Comparison of ENCODE assay signal across 20 cellular contexts in genomic region chr3:141707741-141708203, GRCh38. TPM values are rescaled to one million over a fixed set of nuclear protein-coding genes. Genes with fewer than 3 reads are reported as not detected.
DNase-seq lines count a peak whose midpoint lies in the region; ATAC-seq, FAIRE-seq and TF ChIP-seq lines count a peak whose summit lies in the region.
"Had no signal": no experiment of that assay in that cellular context is flagged by ENCODE, and none has a peak within 500 bp of the region (broad histone marks: within the 10 kb centered on the region; RNA-seq: fewer than 3 reads in every experiment).

No MANE protein-coding gene starts in this region.

- no peaks in the 10 kb centered on the region for H3K27me3 ChIP-seq in ascending aorta

- H3K4me3 ChIP-seq in ascending aorta: no peak overlapping the region
- H3K4me3 ChIP-seq: left ventricle myocardium inferior had no signal

- no peaks in the 10 kb centered on the region for H3K27me3 Mint-ChIP-seq in activated T-cell treated with anti-CD3 and anti-CD28 coated beads, Interleukin-2, amount 50 U/mL, for 24 hours
- H3K27me3 Mint-ChIP-seq in activated CD8-positive, alpha-beta T cell treated with anti-CD3 and anti-CD28 coated beads, Interleukin-2, amount 10 ng/mL, durations not matched to agents 7 days and 5 days (ENCODE audit: low read depth): peaks cover 1% of the 10 kb centered on the region
- H3K27me3 Mint-ChIP-seq: activated CD4-positive, alpha-beta T cell treated with anti-CD3 and anti-CD28 coated beads for 36 hours; T-helper 17 cell had no signal

- no peaks in the 10 kb centered on the region for H3K36me3 ChIP-seq in ascending aorta
- H3K36me3 ChIP-seq: left ventricle myocardium inferior had no signal

- POLR2A ChIA-PET in activated CD8-positive, alpha-beta T cell treated with anti-CD3 and anti-CD28 coated beads, Interleukin-2, amount 10 ng/mL, durations not matched to agents 7 days and 5 days (lab: Charles Lee): no interaction called here

- TF ChIP-seq POLR2A in H54 (IDR thresholded peaks at IDR 0.05; ENCODE audit: low read depth, low read length): no peak

- CTCF ChIA-PET in activated CD8-positive, alpha-beta T cell treated with anti-CD3 and anti-CD28 coated beads, Interleukin-2, amount 10 ng/mL, durations not matched to agents 7 days and 5 days (lab: Charles Lee): no interaction called here

- H3K4me1 ChIP-seq in ascending aorta: peaks cover 8 to 19% of the 10 kb centered on the region in 2 donors
- H3K4me1 ChIP-seq: left ventricle myocardium inferior had no signal

- no peak overlapping the region for H3K4me3 Mint-ChIP-seq in activated T-cell treated with anti-CD3 and anti-CD28 coated beads, Interleukin-2, amount 50 U/mL, for 24 hours
- H3K4me3 Mint-ChIP-seq in activated CD8-positive, alpha-beta T cell treated with anti-CD3 and anti-CD28 coated beads, Interleukin-2, amount 10 ng/mL, durations not matched to agents 7 days and 5 days: no peak overlapping the region
- H3K4me3 Mint-ChIP-seq: activated CD4-positive, alpha-beta T cell treated with anti-CD3 and anti-CD28 coated beads for 36 hours; nephron; T-helper 17 cell had no signal

- peak overlapping the region; percentile 82 to 89 for H3K27ac ChIP-seq in ascending aorta
- H3K27ac ChIP-seq: left ventricle myocardium inferior had no signal

- DNase-seq in H54 (ENCODE audit: insufficient read length, low spot score) (peak; percentile 17), ascending aorta (ENCODE audit: low spot score in 2 of 2) (no peak), foreskin melanocyte (peak; percentile 75), urothelium cell line (ENCODE audit: low spot score) (peak; percentile 34), superior temporal gyrus (ENCODE audit: extremely low spot score) (no peak), RPMI8226 (no peak)
- DNase-seq in activated T-cell treated with anti-CD3 and anti-CD28 coated beads, Interleukin-2, amount 50 U/mL, for 24 hours: no peak
- no peak for DNase-seq in activated CD8-positive, alpha-beta T cell treated with anti-CD3 and anti-CD28 coated beads, Interleukin-2, amount 10 ng/mL, durations not matched to agents 7 days and 5 days
- DNase-seq: activated CD4-positive, alpha-beta T cell treated with anti-CD3 and anti-CD28 coated beads for 36 hours; activated T-cell treated with anti-CD3 and anti-CD28 coated beads, Interleukin-2, amount 50 U/mL, for 1 hour; amygdala; hippocampal formation; left ventricle myocardium inferior; NCI-H1417; OCI-M1; stimulated activated CD4-positive, alpha-beta T cell treated with anti-CD3 and anti-CD28 coated beads, Interleukin-12 subunit alpha, Interleukin-12 subunit beta, amount 100 ng/mL, for 4 hours; T-helper 17 cell had no signal

- intact Hi-C loops in ascending aorta (cut with DNase I): loop anchor here (2.0 kb wide), 1 partner anchor 49 kb away; no protein-coding TSS in a partner anchor

- ATAC-seq in activated CD8-positive, alpha-beta T cell treated with anti-CD3 and anti-CD28 coated beads, Interleukin-2, amount 10 ng/mL, durations not matched to agents 7 days and 5 days: no peak
- ATAC-seq: activated CD4-positive, alpha-beta T cell treated with anti-CD3 and anti-CD28 coated beads for 36 hours; T-helper 17 cell had no signal

- H3K36me3 Mint-ChIP-seq in activated T-cell treated with anti-CD3 and anti-CD28 coated beads, Interleukin-2, amount 50 U/mL, for 24 hours (ENCODE audit: low read depth): no peaks in the 10 kb centered on the region
- H3K36me3 Mint-ChIP-seq in activated CD8-positive, alpha-beta T cell treated with anti-CD3 and anti-CD28 coated beads, Interleukin-2, amount 10 ng/mL, durations not matched to agents 7 days and 5 days (ENCODE audit: low read depth): no peaks in the 10 kb centered on the region

- H3K4me1 Mint-ChIP-seq in activated T-cell treated with anti-CD3 and anti-CD28 coated beads, Interleukin-2, amount 50 U/mL, for 24 hours (ENCODE audit: low read depth): no peaks in the 10 kb centered on the region
- no peaks in the 10 kb centered on the region for H3K4me1 Mint-ChIP-seq in activated CD8-positive, alpha-beta T cell treated with anti-CD3 and anti-CD28 coated beads, Interleukin-2, amount 10 ng/mL, durations not matched to agents 7 days and 5 days (ENCODE audit: low read depth)
- H3K4me1 Mint-ChIP-seq: activated CD4-positive, alpha-beta T cell treated with anti-CD3 and anti-CD28 coated beads for 36 hours; nephron had no signal

- TF ChIP-seq CTCF in ascending aorta (IDR thresholded peaks at IDR 0.05): no peak

- FAIRE-seq in H54 (lab: Jason Lieb, UNC) (no peak), urothelium cell line (lab: Jason Lieb, UNC) (no peak)
- FAIRE-seq: D721Med had no signal

- H3K9me3 Mint-ChIP-seq in activated T-cell treated with anti-CD3 and anti-CD28 coated beads, Interleukin-2, amount 50 U/mL, for 24 hours: no peaks in the 10 kb centered on the region
- H3K9me3 Mint-ChIP-seq in activated CD8-positive, alpha-beta T cell treated with anti-CD3 and anti-CD28 coated beads, Interleukin-2, amount 10 ng/mL, durations not matched to agents 7 days and 5 days (ENCODE audit: insufficient read depth): no peaks in the 10 kb centered on the region
- H3K9me3 Mint-ChIP-seq: nephron had no signal

- no peaks in the 10 kb centered on the region for H3K9me3 ChIP-seq in ascending aorta
- H3K9me3 ChIP-seq: left ventricle myocardium inferior had no signal

- no peak overlapping the region for H3K27ac Mint-ChIP-seq in activated T-cell treated with anti-CD3 and anti-CD28 coated beads, Interleukin-2, amount 50 U/mL, for 24 hours
- H3K27ac Mint-ChIP-seq in activated CD8-positive, alpha-beta T cell treated with anti-CD3 and anti-CD28 coated beads, Interleukin-2, amount 10 ng/mL, durations not matched to agents 7 days and 5 days: no peak overlapping the region
- H3K27ac Mint-ChIP-seq: activated CD4-positive, alpha-beta T cell treated with anti-CD3 and anti-CD28 coated beads for 36 hours; nephron; T-helper 17 cell had no signal

RNA-seq across cellular contexts. Expression of gene RNF7, which starts 30.3 kb away (rescaled TPM):
- 32.1 TPM for total RNA-seq in ascending aorta
- total RNA-seq in activated CD8-positive, alpha-beta T cell treated with anti-CD3 and anti-CD28 coated beads, Interleukin-2, amount 10 ng/mL, durations not matched to agents 7 days and 5 days: 10 to 100 TPM; 58.5 to 61.2 TPM

RNA-seq across cellular contexts. Expression of gene GRK7, which starts 55.4 kb away (rescaled TPM):
- total RNA-seq in ascending aorta: not detected
- not detected for total RNA-seq in activated CD8-positive, alpha-beta T cell treated with anti-CD3 and anti-CD28 coated beads, Interleukin-2, amount 10 ng/mL, durations not matched to agents 7 days and 5 days
- total RNA-seq: activated CD4-positive, alpha-beta T cell treated with anti-CD3 and anti-CD28 coated beads for 36 hours; left ventricle myocardium inferior; NCI-H460 had no signal

Comparison
In these comparisons a context has a peak if more than half of its experiments do, and no peak if none do; other contexts are left out.
1. DNase-seq: peak in H54 (single experiment), foreskin melanocyte (single experiment) and urothelium cell line (single experiment); none in ascending aorta (0 of 2), activated T-cell treated with anti-CD3 and anti-CD28 coated beads, Interleukin-2, amount 50 U/mL, for 24 hours (single experiment), activated CD8-positive, alpha-beta T cell treated with anti-CD3 and anti-CD28 coated beads, Interleukin-2, amount 10 ng/mL, durations not matched to agents 7 days and 5 days (single experiment), superior temporal gyrus (single experiment) and RPMI8226 (single experiment).